ENCODE assay signal across 1 cellular context in genomic region chr19:43446746-43447489, GRCh38.
TF ChIP-seq lines count a peak whose summit lies in the region.

No MANE protein-coding gene starts in this region.

TF ChIP-seq in HepG2, 621 proteins besides CTCF, POLR2A, EP300 and RAD21 (continued from another document):
- TF ChIP-seq ZNF704 (CRISPR knock-in tag; IDR thresholded peaks at IDR 0.05; ENCODE audit: borderline replicate concordance), result 0 out of 2 replicates have a peak, but pooled peaks have one; percentile 33
- TF ChIP-seq ZNF652 (CRISPR knock-in tag; IDR thresholded peaks at IDR 0.05; ENCODE audit: borderline replicate concordance, low read depth), result peak; percentile 84
- TF ChIP-seq HMGA1 (CRISPR knock-in tag; conservative IDR thresholded peaks at IDR 0.05), result no peak
- no peak for TF ChIP-seq GATA4 (IDR thresholded peaks at IDR 0.05; ENCODE audit: borderline replicate concordance, low read depth)
- TF ChIP-seq SALL1 (CRISPR knock-in tag; IDR thresholded peaks at IDR 0.05), result 0 out of 2 replicates have a peak, but pooled peaks have one; percentile 31
- no peak for TF ChIP-seq ZNF672 (CRISPR knock-in tag; IDR thresholded peaks at IDR 0.05)
- TF ChIP-seq CSRNP2 (CRISPR knock-in tag; conservative IDR thresholded peaks at IDR 0.05; ENCODE audit: low read depth), result no peak
- peak; percentile 30 to 32; a peak in 1 of 4 replicates for TF ChIP-seq HMGXB4 (CRISPR knock-in tag; IDR thresholded peaks at IDR 0.05; ENCODE audit: borderline replicate concordance in 1 of 2, low read depth in 1 of 2)
- TF ChIP-seq GLI4 (CRISPR knock-in tag; IDR thresholded peaks at IDR 0.05; ENCODE audit: borderline replicate concordance), result no peak
- no peak for TF ChIP-seq E2F5 (CRISPR knock-in tag; conservative IDR thresholded peaks at IDR 0.05)
- no peak for TF ChIP-seq SIN3A (IDR thresholded peaks at IDR 0.05; ENCODE audit: borderline replicate concordance, low read depth, low read length)
- 0 out of 2 replicates have a peak, but pooled peaks have one; percentile 33 for TF ChIP-seq ZFP90 (CRISPR knock-in tag; IDR thresholded peaks at IDR 0.05; ENCODE audit: borderline replicate concordance)
- TF ChIP-seq SOX6 (IDR thresholded peaks at IDR 0.05), result no peak
- 0 out of 2 replicates have a peak, but pooled peaks have one; percentile 13 for TF ChIP-seq SOX6 (CRISPR knock-in tag; IDR thresholded peaks at IDR 0.05)
- TF ChIP-seq ZKSCAN1 (IDR thresholded peaks at IDR 0.05; ENCODE audit: low read length), result no peak
- peak; percentile 47 for TF ChIP-seq XRCC5 (optimal IDR thresholded peaks at IDR 0.05; ENCODE audit: low read length)
- no peak for TF ChIP-seq SKIL (CRISPR knock-in tag; IDR thresholded peaks at IDR 0.05; ENCODE audit: borderline replicate concordance)
- no peak for TF ChIP-seq SATB2 (CRISPR knock-in tag; IDR thresholded peaks at IDR 0.05)
- TF ChIP-seq ZBTB34 (CRISPR knock-in tag; IDR thresholded peaks at IDR 0.05), result no peak
- peak; percentile 43; the same call in 1 of the 2 replicates for TF ChIP-seq SPEN (CRISPR knock-in tag; IDR thresholded peaks at IDR 0.05; ENCODE audit: low read depth)
- TF ChIP-seq ZNF670 (CRISPR knock-in tag; IDR thresholded peaks at IDR 0.05; ENCODE audit: borderline replicate concordance), result no peak
- no peak for TF ChIP-seq FOXM1 (CRISPR knock-in tag; IDR thresholded peaks at IDR 0.05)
- no peak for TF ChIP-seq ZBTB7A (CRISPR knock-in tag; IDR thresholded peaks at IDR 0.05)
- TF ChIP-seq RFX5 (IDR thresholded peaks at IDR 0.05; ENCODE audit: low read depth, low read length), result no peak
- TF ChIP-seq TEF (CRISPR knock-in tag; IDR thresholded peaks at IDR 0.05), result no peak
- TF ChIP-seq TBL1XR1 (IDR thresholded peaks at IDR 0.05; ENCODE audit: borderline replicate concordance, low read length, partially characterized antibody), result no peak
- TF ChIP-seq ONECUT2 (CRISPR knock-in tag; IDR thresholded peaks at IDR 0.05), result no peak
- no peak for TF ChIP-seq SMAD9 (CRISPR knock-in tag; IDR thresholded peaks at IDR 0.05)
- 0 out of 2 replicates have a peak, but pooled peaks have one; percentile 22 for TF ChIP-seq ARNT2 (CRISPR knock-in tag; IDR thresholded peaks at IDR 0.05; ENCODE audit: low read depth)
- TF ChIP-seq JDP2 (CRISPR knock-in tag; IDR thresholded peaks at IDR 0.05; ENCODE audit: borderline replicate concordance), result no peak
- TF ChIP-seq ZNF576 (CRISPR knock-in tag; IDR thresholded peaks at IDR 0.05), result no peak
- no peak for TF ChIP-seq KDM4B (CRISPR knock-in tag; IDR thresholded peaks at IDR 0.05)
